Comparison of ENCODE assay signal across 17 cellular contexts in genomic region chr1:194062526-194062925, GRCh38.
"Had no signal": no experiment of that assay in that cellular context is flagged by ENCODE, and none has a peak within 500 bp of the region (broad histone marks: within the 10 kb centered on the region; RNA-seq: fewer than 3 reads in every experiment).

No MANE protein-coding gene starts in this region.

- DNase-seq: activated CD4-positive, alpha-beta T cell treated with anti-CD3 and anti-CD28 coated beads for 36 hours; activated CD8-positive, alpha-beta T cell treated with anti-CD3 and anti-CD28 coated beads for 36 hours; activated effector memory CD4-positive, alpha-beta T cell treated with anti-CD3 and anti-CD28 coated beads, Interleukin-2, amount 50 U/mL, for 16 hours; activated T-cell treated with anti-CD3 and anti-CD28 coated beads, Interleukin-2, amount 50 U/mL, for 4 hours; adrenal gland; caudate nucleus; colonic mucosa; effector CD4-positive, alpha-beta T cell; islet precursor cell; mesendoderm; occipital lobe; stimulated activated naive CD8-positive, alpha-beta T cell treated with anti-CD3 and anti-CD28 coated beads, Interleukin-15, Interleukin-2, amounts not matched to agents 100 U/mL and 50 U/mL, for 24 hours; T-helper 17 cell; transverse colon had no signal

- H3K27me3 ChIP-seq: adrenal gland, colonic mucosa, transverse colon had no signal

- ATAC-seq: activated CD4-positive, alpha-beta T cell treated with anti-CD3 and anti-CD28 coated beads for 36 hours; activated CD8-positive, alpha-beta T cell treated with anti-CD3 and anti-CD28 coated beads for 36 hours; activated T-cell treated with anti-CD3 and anti-CD28 coated beads, Interleukin-2, amount 50 U/mL, for 4 hours; left lobe of liver; stimulated activated naive CD8-positive, alpha-beta T cell treated with anti-CD3 and anti-CD28 coated beads, Interleukin-15, Interleukin-2, amounts not matched to agents 100 U/mL and 50 U/mL, for 24 hours; T-helper 17 cell had no signal

- H3K9me3 ChIP-seq: adrenal gland, colonic mucosa, transverse colon had no signal

- H3K27ac ChIP-seq: adrenal gland, colonic mucosa had no signal

- H3K4me3 ChIP-seq: adrenal gland, colonic mucosa, transverse colon had no signal

- FAIRE-seq: frontal cortex, small intestine had no signal

- H3K4me1 ChIP-seq: adrenal gland, colonic mucosa had no signal

- H3K36me3 ChIP-seq: adrenal gland, colonic mucosa, transverse colon had no signal
